ENCODE assay signal across 8 cellular contexts in the genomic region with DNA sequence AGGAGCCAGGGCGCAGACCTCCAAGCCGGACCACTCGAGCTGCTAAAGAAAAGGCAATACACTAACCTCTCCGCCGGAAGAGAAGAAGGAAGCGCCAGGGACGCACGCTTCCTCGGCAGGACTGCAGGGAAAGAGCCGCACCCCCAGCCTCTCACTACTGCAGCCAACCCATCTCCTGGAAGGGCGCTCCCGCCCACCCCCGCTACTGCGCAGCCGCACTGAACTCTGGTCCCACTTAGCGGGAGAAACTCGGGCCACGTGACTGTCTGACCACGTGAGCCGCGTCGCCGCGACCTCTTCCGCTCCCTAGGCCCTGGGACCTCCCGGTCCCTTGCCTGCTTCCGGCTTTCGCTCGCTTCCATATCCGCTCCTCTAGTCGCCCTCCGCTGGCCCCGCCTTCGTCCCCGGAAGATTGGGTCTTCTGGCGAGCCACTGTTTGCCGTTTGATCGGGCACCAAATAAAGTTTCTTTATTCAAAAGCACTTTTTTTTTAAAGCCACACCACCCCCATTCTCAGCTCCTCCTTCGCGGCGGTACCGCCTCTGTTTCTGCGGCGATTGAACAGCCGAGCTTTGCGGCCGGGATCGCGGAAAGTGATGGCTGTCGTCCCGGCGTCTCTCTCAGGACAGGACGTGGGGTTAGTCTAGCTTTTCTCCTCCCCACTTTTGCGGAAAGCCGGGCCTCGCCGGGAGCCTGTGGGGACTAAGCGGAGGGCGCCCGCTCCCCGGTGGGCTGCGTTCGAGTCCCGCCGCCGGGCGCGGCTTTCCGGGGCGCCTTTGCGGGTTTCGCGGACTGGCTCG. TPM values are rescaled to one million over a fixed set of nuclear protein-coding genes. Genes with fewer than 3 reads are reported as not detected.
DNase-seq lines count a peak whose midpoint lies in the region; TF ChIP-seq lines count a peak whose summit lies in the region.

A gene with protein sequence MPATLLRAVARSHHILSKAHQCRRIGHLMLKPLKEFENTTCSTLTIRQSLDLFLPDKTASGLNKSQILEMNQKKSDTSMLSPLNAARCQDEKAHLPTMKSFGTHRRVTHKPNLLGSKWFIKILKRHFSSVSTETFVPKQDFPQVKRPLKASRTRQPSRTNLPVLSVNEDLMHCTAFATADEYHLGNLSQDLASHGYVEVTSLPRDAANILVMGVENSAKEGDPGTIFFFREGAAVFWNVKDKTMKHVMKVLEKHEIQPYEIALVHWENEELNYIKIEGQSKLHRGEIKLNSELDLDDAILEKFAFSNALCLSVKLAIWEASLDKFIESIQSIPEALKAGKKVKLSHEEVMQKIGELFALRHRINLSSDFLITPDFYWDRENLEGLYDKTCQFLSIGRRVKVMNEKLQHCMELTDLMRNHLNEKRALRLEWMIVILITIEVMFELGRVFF (minus strand): TSS at position 177 of the 800 bp plus-strand sequence. CDS start 6,315 bp downstream, outside the sequence.

- no peaks in the 10 kb centered on the region for H3K9me3 Mint-ChIP-seq in activated naive CD4-positive, alpha-beta T cell treated with anti-CD3 and anti-CD28 coated beads for 36 hours

- peaks cover 7% of the 10 kb centered on the region for H3K36me3 ChIP-seq in neuron (ENCODE audit: insufficient read depth, low read length)
- peaks cover 0 to 6% (median 0%) of the 10 kb centered on the region in 5 donors for H3K36me3 ChIP-seq in subcutaneous abdominal adipose tissue (ENCODE audit: control insufficient read depth in 5 of 5, insufficient read depth in 5 of 5, low read length in 5 of 5)

- H3K9me3 ChIP-seq in neuron (ENCODE audit: low read length) (peaks cover 4% of the 10 kb centered on the region), subcutaneous abdominal adipose tissue (ENCODE audit: control insufficient read depth in 5 of 5, low read length in 5 of 5) (no peaks in the 10 kb centered on the region)

- H3K36me3 Mint-ChIP-seq in activated naive CD4-positive, alpha-beta T cell treated with anti-CD3 and anti-CD28 coated beads for 36 hours (ENCODE audit: low read depth) = peaks cover 6% of the 10 kb centered on the region

- H3K27me3 Mint-ChIP-seq in activated naive CD4-positive, alpha-beta T cell treated with anti-CD3 and anti-CD28 coated beads for 36 hours (ENCODE audit: low read depth) = no peaks in the 10 kb centered on the region

- no peak for TF ChIP-seq CTCF in HFF-Myc (IDR thresholded peaks at IDR 0.05; ENCODE audit: low read depth, low read length, missing control alignments)

- no peaks in the 10 kb centered on the region for H3K27me3 ChIP-seq in neuron (ENCODE audit: insufficient read depth, low read length)
- H3K27me3 ChIP-seq in subcutaneous abdominal adipose tissue (ENCODE audit: control insufficient read depth in 5 of 5, insufficient read depth in 4 of 5, low read length in 5 of 5) = no peaks in the 10 kb centered on the region

- peak within 1 kb of the TSS; percentile 98 for H3K4me3 ChIP-seq in HFF-Myc (replicated peaks; ENCODE audit: low read depth, low read length)
- peak within 1 kb of the TSS; percentile 80 for H3K4me3 ChIP-seq in neuron (ENCODE audit: low read length)
- H3K4me3 ChIP-seq in subcutaneous abdominal adipose tissue (ENCODE audit: low read depth in 1 of 5, low read length in 5 of 5) = peak within 1 kb of the TSS; percentile 87 to 95 (median 92)

- H3K9ac ChIP-seq in subcutaneous abdominal adipose tissue (ENCODE audit: low read length in 5 of 5) = peak within 1 kb of the TSS; percentile 81 to 96 (median 93)

- peaks cover 22% of the 10 kb centered on the region for H3K4me1 ChIP-seq in neuron (ENCODE audit: insufficient read depth, low read length)
- peaks cover 3 to 31% (median 25%) of the 10 kb centered on the region in 5 donors for H3K4me1 ChIP-seq in subcutaneous abdominal adipose tissue (ENCODE audit: control insufficient read depth in 5 of 5, insufficient read depth in 5 of 5, low read length in 5 of 5)

- H3K4me1 Mint-ChIP-seq in activated naive CD4-positive, alpha-beta T cell treated with anti-CD3 and anti-CD28 coated beads for 36 hours (ENCODE audit: low read depth) = peaks cover 27% of the 10 kb centered on the region

- peak within 1 kb of the TSS; percentile 90 for H3K27ac ChIP-seq in subcutaneous abdominal adipose tissue (ENCODE audit: low read depth, low read length)

- peak within 1 kb of the TSS; percentile 86 for H3K27ac Mint-ChIP-seq in activated naive CD4-positive, alpha-beta T cell treated with anti-CD3 and anti-CD28 coated beads for 36 hours

- DNase-seq in GM03348 (ENCODE audit: low spot score) (peak; percentile 99), HFF-Myc (ENCODE audit: extremely low read depth, low read depth) (peak; percentile 99), NAMALWA (ENCODE audit: low spot score) (peak; percentile 100), SK-N-DZ (ENCODE audit: low spot score) (peak; percentile 100), foreskin melanocyte (peak; percentile 100)
- peak; percentile 100 for DNase-seq in activated naive CD4-positive, alpha-beta T cell treated with anti-CD3 and anti-CD28 coated beads for 36 hours

- peak within 1 kb of the TSS; percentile 97 for H3K4me3 Mint-ChIP-seq in activated naive CD4-positive, alpha-beta T cell treated with anti-CD3 and anti-CD28 coated beads for 36 hours

- intact Hi-C loops in activated naive CD4-positive, alpha-beta T cell treated with anti-CD3 and anti-CD28 coated beads for 36 hours (cut with micrococcal nuclease) = loop anchor here (1.0 to 5.0 kb wide), 13 partner anchors 30 to 1550 kb away; a partner anchor contains a TSS

- peak within 1 kb of the TSS; percentile 99 for H2AFZ ChIP-seq in neuron (ENCODE audit: low read depth, low read length)

- CTCF ChIA-PET in activated naive CD4-positive, alpha-beta T cell treated with anti-CD3 and anti-CD28 coated beads for 36 hours (lab: Charles Lee) = interaction anchor here (0.6 to 1.8 kb wide), 3 partner anchors 8 to 46 kb away, joined by 3 to 8 read pairs (median 4); no protein-coding TSS in a partner anchor

RNA-seq across cellular contexts. Expression of the gene that starts here (rescaled TPM):
- polyA plus RNA-seq in SK-N-DZ (2014; cell fraction: cytosol; rRNA removed) = 44.9 and 55.1 TPM in 2 replicates
- polyA plus RNA-seq in SK-N-DZ (2014; cell fraction: nucleus; rRNA removed) = 17.2 and 17.4 TPM in 2 replicates
- total RNA-seq in activated naive CD4-positive, alpha-beta T cell treated with anti-CD3 and anti-CD28 coated beads for 36 hours = 10 to 100 TPM; 16.7 to 18.4 TPM

Comparison
In these comparisons a context has a peak if more than half of its experiments do, and no peak if none do; other contexts are left out.
1. Peak in every context shown above with its lines: DNase-seq, H3K4me3 ChIP-seq and H3K27ac ChIP-seq.